In genomic region chr18:55858661-55859111, GRCh38 we compare ENCODE assay signal across 17 cellular contexts.
DNase-seq lines count a peak whose midpoint lies in the region; ATAC-seq lines count a peak whose summit lies in the region.
"Had no signal": no experiment of that assay in that cellular context is flagged by ENCODE, and none has a peak within 500 bp of the region (broad histone marks: within the 10 kb centered on the region; RNA-seq: fewer than 3 reads in every experiment).

No MANE protein-coding gene starts in this region.

- no peak overlapping the region for H3K27ac ChIP-seq in BLaER1
- H3K27ac ChIP-seq in SK-N-MC, result peak overlapping the region; percentile 74
- H3K27ac ChIP-seq: pancreas had no signal

- no peaks in the 10 kb centered on the region for H4K20me1 ChIP-seq in BLaER1

- H3K9ac ChIP-seq in BLaER1 (0 out of 2 replicates have a peak overlapping the region, but pooled peaks have one; percentile 2), SK-N-MC (ENCODE audit: insufficient read length) (peak overlapping the region; percentile 2)

- H3K9me3 ChIP-seq in BLaER1, result 0 out of 2 replicates have a peak, but pooled peaks cover 7% of the 10 kb centered on the region
- H3K9me3 ChIP-seq in SK-N-MC (ENCODE audit: low read depth, low read length), result no peaks in the 10 kb centered on the region
- H3K9me3 ChIP-seq: HAP-1, pancreas had no signal

- DNase-seq in SK-N-MC (ENCODE audit: low read depth, low spot score) (peak; percentile 66), globus pallidus (ENCODE audit: low spot score) (peak; percentile 56), renal cortical epithelial cell (ENCODE audit: low read depth) (peak; percentile 53), NCI-H69 (lab: John Stamatoyannopoulos, UW) (no peak)
- DNase-seq in stimulated activated naive CD4-positive, alpha-beta T cell treated with Interleukin-2 at 50 U/mL for 16 hours (lab: John Stamatoyannopoulos, UW), result no peak
- DNase-seq: activated CD4-positive, alpha-beta T cell treated with anti-CD3 and anti-CD28 coated beads, Interleukin-2, amount 10 ng/mL, durations not matched to agents 24 days and 14 days; CD4-positive, alpha-beta memory T cell; pancreas; PC-3; stimulated activated CD4-positive, alpha-beta T cell treated with anti-CD3 and anti-CD28 coated beads, Interleukin-4, amount 100 ng/mL, for 24 hours; stimulated activated naive B cell treated with anti-CD40 and anti-IgM and Interleukin-4, amounts not matched to agents 10 μg/mL and 1 μg/mL and 100 μg/mL, for 72 hours; T-helper 17 cell had no signal

- ATAC-seq in HG02588 (IDR thresholded peaks at IDR 0.05; ENCODE audit: unreplicated experiment) (no peak), GM21447 (IDR thresholded peaks at IDR 0.05; ENCODE audit: unreplicated experiment) (no peak)
- ATAC-seq: activated T-helper 17 cell treated with anti-CD3 and anti-CD28 coated beads, Interleukin-2, amount 50 U/mL, for 72 hours; pancreas; PC-3; stimulated activated naive B cell treated with anti-CD40 and anti-IgM and Interleukin-4, amounts not matched to agents 10 μg/mL and 1 μg/mL and 100 μg/mL, for 72 hours; T-helper 17 cell had no signal

- H3K4me1 ChIP-seq in BLaER1, result peaks cover 18% of the 10 kb centered on the region
- H3K4me1 ChIP-seq: pancreas had no signal

- H3K27me3 ChIP-seq in BLaER1, result no peaks in the 10 kb centered on the region
- H3K27me3 ChIP-seq: pancreas had no signal

- peak overlapping the region; percentile 35; the same call in 1 of the 2 replicates for H3K4me3 ChIP-seq in BLaER1
- H3K4me3 ChIP-seq in SK-N-MC, result peak overlapping the region; percentile 73
- H3K4me3 ChIP-seq: HAP-1, pancreas had no signal

- H3K4me2 ChIP-seq in BLaER1, result peak overlapping the region; percentile 69

- no peaks in the 10 kb centered on the region for H3K36me3 ChIP-seq in BLaER1
- no peaks in the 10 kb centered on the region for H3K36me3 ChIP-seq in SK-N-MC (ENCODE audit: insufficient read depth, low read length)
- H3K36me3 ChIP-seq: HAP-1, pancreas had no signal

Comparison
In these comparisons a context has a peak if more than half of its experiments do, and no peak if none do; other contexts are left out.
1. DNase-seq: peak in SK-N-MC (single experiment), globus pallidus (single experiment) and renal cortical epithelial cell (single experiment); none in NCI-H69 (single experiment) and stimulated activated naive CD4-positive, alpha-beta T cell treated with Interleukin-2 at 50 U/mL for 16 hours (single experiment).